17 cellular contexts compared by ENCODE assay signal in the genomic region with DNA sequence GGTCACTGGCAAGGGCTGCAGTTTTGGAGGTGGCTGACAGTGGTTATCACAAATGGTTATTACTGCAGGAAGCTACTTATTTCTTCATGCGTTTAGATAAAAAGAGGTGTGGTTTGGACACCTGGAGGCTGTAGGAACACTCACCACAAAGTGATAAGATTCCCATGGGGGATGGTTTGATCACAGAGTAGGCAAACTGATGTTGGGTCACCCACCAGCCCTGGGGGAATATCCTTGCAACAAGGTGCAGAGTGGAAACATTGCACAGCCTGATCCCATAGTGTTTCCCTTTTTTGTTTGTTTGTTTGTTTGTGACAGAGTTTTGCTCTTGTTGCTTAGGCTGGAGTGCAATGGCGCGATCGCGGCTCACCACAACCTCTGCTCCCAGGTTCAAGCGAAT. TPM values are rescaled to one million over a fixed set of nuclear protein-coding genes. Genes with fewer than 3 reads are reported as not detected.
DNase-seq lines count a peak whose midpoint lies in the region; ATAC-seq and TF ChIP-seq lines count a peak whose summit lies in the region.
"Had no signal": no experiment of that assay in that cellular context is flagged by ENCODE, and none has a peak within 500 bp of the region (broad histone marks: within the 10 kb centered on the region; RNA-seq: fewer than 3 reads in every experiment).

No MANE protein-coding gene starts in this region.

- H3K18ac ChIP-seq in H9 (ENCODE audit: insufficient read length, low read depth, low read length), result no peak overlapping the region

- H3K4me1 ChIP-seq in DND-41 (ENCODE audit: insufficient read depth, low read length), result peaks cover 15% of the 10 kb centered on the region
- H3K4me1 ChIP-seq in H9 (ENCODE audit: insufficient read depth, low read length), result peaks cover 2% of the 10 kb centered on the region; the same call in 1 of the 2 replicates
- H3K4me1 ChIP-seq: A549 had no signal

- no peak overlapping the region for H3K27ac Mint-ChIP-seq in H9
- no peak overlapping the region for H3K27ac Mint-ChIP-seq in activated CD4-positive, alpha-beta T cell treated with anti-CD3 and anti-CD28 coated beads, Interleukin-2, amount 10 ng/mL, durations not matched to agents 24 days and 14 days
- H3K27ac Mint-ChIP-seq: CD8-positive, alpha-beta T cell had no signal

- no peaks in the 10 kb centered on the region for H3K27me3 Mint-ChIP-seq in H9 (ENCODE audit: low read depth)
- H3K27me3 Mint-ChIP-seq in activated CD4-positive, alpha-beta T cell treated with anti-CD3 and anti-CD28 coated beads, Interleukin-2, amount 10 ng/mL, durations not matched to agents 24 days and 14 days, result peaks cover 4% of the 10 kb centered on the region

- no peak overlapping the region for H3K4me2 ChIP-seq in DND-41 (ENCODE audit: insufficient read depth, low read length)
- H3K4me2 ChIP-seq in H9 (ENCODE audit: insufficient read depth, insufficient read length, low read length), result no peak overlapping the region
- H3K4me2 ChIP-seq: A549 had no signal

- no CpG with 5 or more reads among the region's 6 CpGs for WGBS in H9 (ENCODE audit: extremely low coverage, insufficient read length, low lambda C conversion rate)

- no peak overlapping the region for H2BK5ac ChIP-seq in H9 (ENCODE audit: insufficient read length, low read length)

- H3K79me1 ChIP-seq in H9 (ENCODE audit: insufficient read depth, low read depth, low read length, poor library complexity, severe bottlenecking), result no peaks in the 10 kb centered on the region

- H3K9me3 ChIP-seq in DND-41 (ENCODE audit: insufficient read depth, low read length, severe bottlenecking) (no peaks in the 10 kb centered on the region), KOPT-K1 (ENCODE audit: insufficient read depth, low read length, poor library complexity, severe bottlenecking) (no peaks in the 10 kb centered on the region), H9 (ENCODE audit: control insufficient read depth, low read depth, low read length) (no peaks in the 10 kb centered on the region)
- H3K9me3 ChIP-seq: A549 had no signal

- H3K36me3 Mint-ChIP-seq in H9 (ENCODE audit: insufficient read depth in 1 of 3, low read depth in 3 of 3), result no peaks in the 10 kb centered on the region
- no peaks in the 10 kb centered on the region for H3K36me3 Mint-ChIP-seq in activated CD4-positive, alpha-beta T cell treated with anti-CD3 and anti-CD28 coated beads, Interleukin-2, amount 10 ng/mL, durations not matched to agents 24 days and 14 days (ENCODE audit: low read depth)
- H3K36me3 Mint-ChIP-seq: CD8-positive, alpha-beta T cell had no signal

- no peak overlapping the region for H2AFZ ChIP-seq in DND-41 (ENCODE audit: low read depth, low read length)
- H2AFZ ChIP-seq in H9 (ENCODE audit: low read length), result no peak overlapping the region

- no peak overlapping the region for H3K14ac ChIP-seq in H9 (ENCODE audit: insufficient read depth, low read length)

- H3K4me3 ChIP-seq in DND-41 (ENCODE audit: low read depth in 1 of 2, low read length in 2 of 2), result no peak overlapping the region
- H3K4me3 ChIP-seq: A549, GM12878, K562 had no signal

- H4K8ac ChIP-seq in H9 (replicated peaks; ENCODE audit: insufficient read length, low read depth, low read length), result no peak overlapping the region

- no peak overlapping the region for H2BK120ac ChIP-seq in H9 (ENCODE audit: low read depth, low read length, poor library complexity, severe bottlenecking)

- no peak overlapping the region for H2AK5ac ChIP-seq in H9 (ENCODE audit: insufficient read length, low read length)

- H3K4me3 Mint-ChIP-seq in H9, result no peak overlapping the region
- no peak overlapping the region for H3K4me3 Mint-ChIP-seq in activated CD4-positive, alpha-beta T cell treated with anti-CD3 and anti-CD28 coated beads, Interleukin-2, amount 10 ng/mL, durations not matched to agents 24 days and 14 days
- H3K4me3 Mint-ChIP-seq: CD8-positive, alpha-beta T cell had no signal

- H3K56ac ChIP-seq in H9 (ENCODE audit: insufficient read length, low read depth, low read length), result no peak overlapping the region

- no peak overlapping the region for H3K4ac ChIP-seq in H9 (ENCODE audit: low read depth, low read length)

- no peaks in the 10 kb centered on the region for H4K20me1 ChIP-seq in DND-41 (ENCODE audit: insufficient read depth, low read length)
- H4K20me1 ChIP-seq in H9 (ENCODE audit: control insufficient read depth, insufficient read depth, insufficient read length), result no peaks in the 10 kb centered on the region

- H3K9me3 Mint-ChIP-seq in H9, result no peaks in the 10 kb centered on the region
- H3K9me3 Mint-ChIP-seq in activated CD4-positive, alpha-beta T cell treated with anti-CD3 and anti-CD28 coated beads, Interleukin-2, amount 10 ng/mL, durations not matched to agents 24 days and 14 days, result no peaks in the 10 kb centered on the region
- H3K9me3 Mint-ChIP-seq: CD8-positive, alpha-beta T cell had no signal

- no peak overlapping the region for H2BK12ac ChIP-seq in H9 (ENCODE audit: insufficient read length, low read depth, low read length)

- no peaks in the 10 kb centered on the region for H3K79me2 ChIP-seq in DND-41 (ENCODE audit: insufficient read depth, low read length)
- H3K79me2 ChIP-seq in H9 (ENCODE audit: insufficient read depth, low read length), result no peaks in the 10 kb centered on the region

- H3K23ac ChIP-seq in H9 (ENCODE audit: insufficient read length, low read depth, low read length), result no peak overlapping the region

- H2BK20ac ChIP-seq in H9 (ENCODE audit: low read depth, low read length, poor library complexity, severe bottlenecking), result no peak overlapping the region

- no peak overlapping the region for H3T11ph ChIP-seq in H9 (ENCODE audit: low read length)

- H3K27ac ChIP-seq in DND-41 (ENCODE audit: low read length) (no peak overlapping the region), KOPT-K1 (ENCODE audit: low read depth, low read length, poor library complexity, severe bottlenecking) (peak overlapping the region; percentile 10), H9 (ENCODE audit: insufficient read length, low read depth, low read length) (no peak overlapping the region)
- H3K27ac ChIP-seq: A549, HL-60 had no signal

- peaks cover 10 to 14% of the 10 kb centered on the region in 2 experiments for H3K4me1 Mint-ChIP-seq in H9
- no peaks in the 10 kb centered on the region for H3K4me1 Mint-ChIP-seq in activated CD4-positive, alpha-beta T cell treated with anti-CD3 and anti-CD28 coated beads, Interleukin-2, amount 10 ng/mL, durations not matched to agents 24 days and 14 days

- H2BK15ac ChIP-seq in H9 (ENCODE audit: low read depth, low read length), result no peak overlapping the region

- TF ChIP-seq CTCF in DND-41 (IDR thresholded peaks at IDR 0.05; ENCODE audit: borderline replicate concordance, extremely low read depth, low read length, poor library complexity, severe bottlenecking), result no peak
- no peak for TF ChIP-seq CTCF in H9 (conservative IDR thresholded peaks at IDR 0.05)

- H4K91ac ChIP-seq in H9 (ENCODE audit: insufficient read length, low read depth, low read length), result no peak overlapping the region

- H3K27me3 ChIP-seq in DND-41 (ENCODE audit: insufficient read depth, low read length, poor library complexity), result no peaks in the 10 kb centered on the region
- H3K27me3 ChIP-seq in H9 (ENCODE audit: insufficient read depth, low read length), result no peaks in the 10 kb centered on the region

- intact Hi-C loops in activated CD4-positive, alpha-beta T cell treated with anti-CD3 and anti-CD28 coated beads, Interleukin-2, amount 10 ng/mL, durations not matched to agents 24 days and 14 days (cut with micrococcal nuclease), result no loop called here
- intact Hi-C loops in head of caudate nucleus (cut with DNase I), result no loop called here

- peak; percentile 80 for ATAC-seq in DND-41 (ENCODE audit: insufficient read depth, low read depth)
- ATAC-seq in HG02588 (IDR thresholded peaks at IDR 0.05; ENCODE audit: unreplicated experiment), result no peak
- ATAC-seq: A549; CD8-positive, alpha-beta T cell; GM12878; K562 had no signal

- H3K9ac ChIP-seq in DND-41 (ENCODE audit: low read depth, low read length) (no peak overlapping the region), H9 (ENCODE audit: extremely low read depth, insufficient read length, low read length) (no peak overlapping the region)

- H3K23me2 ChIP-seq in H9 (ENCODE audit: insufficient read length, low read depth, low read length, poor library complexity, severe bottlenecking), result no peaks in the 10 kb centered on the region

- no peak overlapping the region for H4K5ac ChIP-seq in H9 (ENCODE audit: insufficient read length, low read depth, low read length)

- H3K36me3 ChIP-seq in DND-41 (ENCODE audit: insufficient read depth, low read length) (no peaks in the 10 kb centered on the region), KOPT-K1 (ENCODE audit: insufficient read depth, low read length) (no peaks in the 10 kb centered on the region)

- DNase-seq in DND-41, result peak; percentile 32
- peak; percentile 11 for DNase-seq in NCI-H69 (lab: John Stamatoyannopoulos, UW)
- DNase-seq in H9, result no peak
- no peak for DNase-seq in activated CD4-positive, alpha-beta T cell treated with anti-CD3 and anti-CD28 coated beads, Interleukin-2, amount 10 ng/mL, durations not matched to agents 24 days and 14 days
- no peak for DNase-seq in head of caudate nucleus
- DNase-seq: AML-193; Calu3; CD8-positive, alpha-beta T cell; DMS79 treated with DMSO at 0.1 percent for 48 hours; EL; HCEC 1CT had no signal

RNA-seq across cellular contexts. Expression of a gene that starts 33.9 kb away (rescaled TPM):
- 20.5 and 20.8 TPM in 2 replicates for total RNA-seq in H9 (2021)
- total RNA-seq in activated CD4-positive, alpha-beta T cell treated with anti-CD3 and anti-CD28 coated beads, Interleukin-2, amount 10 ng/mL, durations not matched to agents 24 days and 14 days, result 23.8 and 25.9 TPM in 2 replicates

Comparison
In these comparisons a context has a peak if more than half of its experiments do, and no peak if none do; other contexts are left out.
1. DNase-seq: peak in DND-41 (single experiment) and NCI-H69 (single experiment); none in H9 (single experiment), activated CD4-positive, alpha-beta T cell treated with anti-CD3 and anti-CD28 coated beads, Interleukin-2, amount 10 ng/mL, durations not matched to agents 24 days and 14 days (single experiment) and head of caudate nucleus (0 of 42).